1 cellular context compared by ENCODE assay signal in the genomic region with DNA sequence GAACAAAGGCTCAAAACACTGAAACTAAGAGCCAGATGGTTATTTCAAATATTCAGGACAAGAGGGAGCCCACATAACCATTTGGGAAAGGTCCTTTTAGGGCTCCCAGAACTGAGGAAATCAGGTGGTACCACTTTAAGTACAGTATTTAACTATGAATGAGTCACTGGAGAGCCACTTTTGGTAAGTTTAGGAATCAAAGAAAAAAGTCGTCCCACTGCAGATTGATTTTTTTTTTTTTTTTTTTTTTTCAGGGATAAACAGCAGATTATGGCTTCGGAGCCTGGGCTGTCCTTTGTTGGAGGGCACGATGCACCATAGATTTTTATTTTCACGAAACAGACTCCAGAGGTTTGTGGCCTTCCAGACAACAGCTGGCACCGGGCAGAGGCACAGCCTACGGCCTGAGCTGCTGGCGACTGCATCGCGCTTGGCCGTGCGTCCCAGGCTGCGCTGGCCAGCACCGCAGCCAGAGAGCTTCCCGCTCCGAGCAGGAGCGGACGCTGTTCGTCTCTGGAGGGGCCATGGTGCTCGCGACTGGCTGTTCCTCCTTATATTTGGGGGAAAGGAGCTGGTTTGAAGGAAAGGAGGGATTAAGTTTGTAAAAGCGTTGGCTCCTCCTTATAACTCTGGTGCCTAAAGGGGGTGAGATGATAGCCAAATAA.
TF ChIP-seq lines count a peak whose summit lies in the region.

No MANE protein-coding gene starts in this region.

TF ChIP-seq in IMR-90, 13 proteins besides CTCF, POLR2A, EP300 and RAD21 (continued from another document):
- TF ChIP-seq ELK1 (IDR thresholded peaks at IDR 0.05; ENCODE audit: borderline replicate concordance, low read depth, low read length): no peak
- TF ChIP-seq RFX5 (IDR thresholded peaks at IDR 0.05; ENCODE audit: low read depth, low read length): no peak
- TF ChIP-seq RCOR1 (IDR thresholded peaks at IDR 0.05; ENCODE audit: insufficient replicate concordance, low read length): no peak
- TF ChIP-seq USF2 (IDR thresholded peaks at IDR 0.05; ENCODE audit: low read depth, low read length): no peak
- no peak for TF ChIP-seq BHLHE40 (IDR thresholded peaks at IDR 0.05; ENCODE audit: low read depth, low read length)
- no peak for TF ChIP-seq FOS (IDR thresholded peaks at IDR 0.05; ENCODE audit: low read depth, low read length)
- TF ChIP-seq MXI1 (IDR thresholded peaks at IDR 0.05; ENCODE audit: borderline replicate concordance, low read depth, low read length): no peak
- TF ChIP-seq CHD1 (IDR thresholded peaks at IDR 0.05; ENCODE audit: low read depth, low read length): no peak
TF ChIP-seq in IMR-90: peak in this region for 0.
